ENCODE assay signal across 25 cellular contexts in genomic region chr7:29365423-29365822, GRCh38.
DNase-seq lines count a peak whose midpoint lies in the region; ATAC-seq, FAIRE-seq and TF ChIP-seq lines count a peak whose summit lies in the region.
"Had no signal": no experiment of that assay in that cellular context is flagged by ENCODE, and none has a peak within 500 bp of the region (broad histone marks: within the 10 kb centered on the region; RNA-seq: fewer than 3 reads in every experiment).

No MANE protein-coding gene starts in this region.

- H3K79me2 ChIP-seq in SK-N-SH (ENCODE audit: insufficient read depth) = no peaks in the 10 kb centered on the region
- H3K79me2 ChIP-seq in H1 (ENCODE audit: control insufficient read depth in 1 of 2, insufficient read depth in 2 of 2, low read length in 2 of 2) = no peaks in the 10 kb centered on the region
- H3K79me2 ChIP-seq in smooth muscle cell (ENCODE audit: low read depth) = no peaks in the 10 kb centered on the region

- H3F3A ChIP-seq in SK-N-SH (replicated peaks; ENCODE audit: insufficient read depth) (no peaks in the 10 kb centered on the region), smooth muscle cell (ENCODE audit: low read depth) (peaks cover 9% of the 10 kb centered on the region)

- H2BK5ac ChIP-seq in H1 (ENCODE audit: low read depth, low read length) = no peak overlapping the region; the same call in 1 of the 2 replicates

- H3K4me1 ChIP-seq in SK-N-SH (ENCODE audit: control insufficient read depth in 1 of 2, insufficient read depth in 2 of 2, low read depth in 1 of 2, low read length in 1 of 2) = no peaks in the 10 kb centered on the region; a peak in 1 of 4 replicates
- peaks cover 0 to 5% (median 3%) of the 10 kb centered on the region in 4 experiments; a peak in 2 of 7 replicates for H3K4me1 ChIP-seq in H1 (replicated peaks in 1 of 4; ENCODE audit: control insufficient read depth in 3 of 4, insufficient read depth in 4 of 4, low read length in 3 of 4)
- no peaks in the 10 kb centered on the region for H3K4me1 ChIP-seq in smooth muscle cell (ENCODE audit: low read depth)
- H3K4me1 ChIP-seq: BE2C, BLaER1 had no signal

- TF ChIP-seq EP300 in SK-N-SH (IDR thresholded peaks at IDR 0.05; ENCODE audit: borderline replicate concordance in 1 of 2, low read depth in 1 of 2, low read length in 1 of 2) (no peak), H1 (IDR thresholded peaks at IDR 0.05; ENCODE audit: borderline replicate concordance in 1 of 2, low read depth in 2 of 2, low read length in 2 of 2) (no peak)

- no peak overlapping the region for H2BK15ac ChIP-seq in H1 (ENCODE audit: low read length)

- no peak overlapping the region for H3K27ac ChIP-seq in SK-N-SH (ENCODE audit: low read depth in 2 of 2, low read length in 1 of 2)
- no peak overlapping the region for H3K27ac ChIP-seq in H1 (ENCODE audit: low read depth, low read length)
- H3K27ac ChIP-seq in smooth muscle cell (ENCODE audit: low read depth) = no peak overlapping the region
- H3K27ac ChIP-seq: 22Rv1, BLaER1 had no signal

- H3K36me3 ChIP-seq in SK-N-SH (replicated peaks in 1 of 2; ENCODE audit: control insufficient read depth in 1 of 2, insufficient read depth in 2 of 2, low read length in 1 of 2) (no peaks in the 10 kb centered on the region), H1 (ENCODE audit: control insufficient read depth in 2 of 4, insufficient read depth in 4 of 4, low read length in 3 of 4) (no peaks in the 10 kb centered on the region), smooth muscle cell (ENCODE audit: low read depth) (no peaks in the 10 kb centered on the region)
- H3K36me3 ChIP-seq: BE2C, BLaER1 had no signal

- no peak overlapping the region for H3K56ac ChIP-seq in H1 (replicated peaks; ENCODE audit: insufficient read length, low read depth, low read length)

- H2AFZ ChIP-seq in SK-N-SH (ENCODE audit: low read depth) = no peak overlapping the region
- no peak overlapping the region for H2AFZ ChIP-seq in H1 (ENCODE audit: low read length)
- no peak overlapping the region for H2AFZ ChIP-seq in smooth muscle cell (ENCODE audit: low read depth)

- no peak overlapping the region for H2BK12ac ChIP-seq in H1 (ENCODE audit: low read depth, low read length)

- TF ChIP-seq POLR2A in H1 (IDR thresholded peaks at IDR 0.05; ENCODE audit: control extremely low read depth in 1 of 2, low read depth in 2 of 2, low read length in 2 of 2) = no peak

- no peak overlapping the region for H4K8ac ChIP-seq in H1 (ENCODE audit: extremely low read depth, insufficient read depth, low read length)

- POLR2A ChIA-PET in SK-N-SH (lab: Yijun Ruan, JAX) (no interaction called here), H1 (lab: Charles Lee; ENCODE audit: partially characterized antibody) (interaction anchor here (1.3 kb wide), 1 partner anchor 10 kb away, joined by 3 read pairs; no protein-coding TSS in a partner anchor)

- WGBS in SK-N-SH (ENCODE audit: low lambda C conversion rate) = 66% methylated on average over 1 of the region's 1 CpG
- WGBS in H1 (ENCODE audit: extremely low coverage in 1 of 2, insufficient coverage in 1 of 2, insufficient read length in 1 of 2, insufficient replicate concordance in 2 of 2, low coverage in 1 of 2, low lambda C conversion rate in 2 of 2, missing lambda C conversion rate in 1 of 2), 2 experiments = 92% methylated on average over 1 of the region's 1 CpG; no CpG with 5 or more reads in 1 of the 2 experiments
- 100% methylated on average over 1 of the region's 1 CpG for WGBS in smooth muscle cell (ENCODE audit: low lambda C conversion rate)

- H3K4ac ChIP-seq in H1 (replicated peaks; ENCODE audit: insufficient read length, low read depth, low read length) = no peak overlapping the region

- H3K79me1 ChIP-seq in H1 (ENCODE audit: low read depth, low read length) = no peaks in the 10 kb centered on the region

- H4K91ac ChIP-seq in H1 (replicated peaks; ENCODE audit: insufficient read length, low read length) = peak overlapping the region; percentile 13

- H3K14ac ChIP-seq in H1 (ENCODE audit: insufficient read length) = no peak overlapping the region

- no peak overlapping the region for H2BK20ac ChIP-seq in H1 (ENCODE audit: low read length)

- H2AK5ac ChIP-seq in H1 (ENCODE audit: low read depth, low read length) = 0 out of 2 replicates have a peak overlapping the region, but pooled peaks have one; percentile 42

- DNase-seq in SK-N-SH (no peak), H1 (ENCODE audit: low read depth in 1 of 2, low spot score in 2 of 2) (no peak), urothelium cell line (ENCODE audit: low spot score) (no peak), smooth muscle cell (lab: John Stamatoyannopoulos, UW; ENCODE audit: unreplicated experiment) (no peak)
- no peak for DNase-seq in stimulated activated CD4-positive, alpha-beta T cell treated with anti-CD3 and anti-CD28 coated beads, Interleukin-4, amount 100 ng/mL, for 1 hour
- DNase-seq: ACHN; BE2C; C1 segment of cervical spinal cord; CD4-positive, alpha-beta memory T cell; CD4-positive, CD25-positive, alpha-beta regulatory T cell; CD8-positive, alpha-beta memory T cell; COR-L47; DMS 273 treated with DMSO at 0.1 percent for 48 hours; DMS153; DMS53; DMS79; DND-41; EL; GDM1 had no signal

- H3K4me2 ChIP-seq in SK-N-SH = no peak overlapping the region
- no peak overlapping the region for H3K4me2 ChIP-seq in H1 (ENCODE audit: insufficient read depth in 1 of 2, low read depth in 2 of 2, low read length in 2 of 2)
- no peak overlapping the region for H3K4me2 ChIP-seq in smooth muscle cell
- H3K4me2 ChIP-seq: BLaER1 had no signal

- no peaks in the 10 kb centered on the region for H3K9me2 ChIP-seq in SK-N-SH

- no peak for ATAC-seq in SK-N-SH treated with all-trans-retinoic acid at 6 μM for 48 hours
- ATAC-seq: GM12878 had no signal

- H4K5ac ChIP-seq in H1 (ENCODE audit: insufficient read length, low read depth, low read length) = no peak overlapping the region

- no peak for TF ChIP-seq CTCF in SK-N-SH (IDR thresholded peaks at IDR 0.05)
- no peak for TF ChIP-seq CTCF in H1 (IDR thresholded peaks at IDR 0.05; ENCODE audit: control extremely low read depth in 1 of 3, insufficient read depth in 1 of 3, low read depth in 1 of 3, low read length in 3 of 3)
- no peak for TF ChIP-seq CTCF in smooth muscle cell (IDR thresholded peaks at IDR 0.05; ENCODE audit: borderline replicate concordance, insufficient read depth, poor library complexity, severe bottlenecking)

- H3K9ac ChIP-seq in SK-N-SH (no peak overlapping the region), H1 (replicated peaks in 1 of 4; ENCODE audit: extremely low read depth in 1 of 4, low read depth in 3 of 4, low read length in 3 of 4) (no peak overlapping the region), smooth muscle cell (ENCODE audit: low read depth) (no peak overlapping the region)
- H3K9ac ChIP-seq: BLaER1 had no signal

- H3K4me3 ChIP-seq in SK-N-SH (ENCODE audit: low read depth in 2 of 2, low read length in 1 of 2) (no peak overlapping the region), H1 (ENCODE audit: extremely low read depth in 1 of 4, insufficient read depth in 2 of 4, low read depth in 3 of 4, low read length in 4 of 4) (no peak overlapping the region), smooth muscle cell (no peak overlapping the region)
- H3K4me3 ChIP-seq: BLaER1, GM12878 had no signal

- no peak overlapping the region for H2BK120ac ChIP-seq in H1 (replicated peaks; ENCODE audit: low read depth, low read length)

- CTCF ChIA-PET in SK-N-SH (lab: Yijun Ruan, JAX) (no interaction called here), H1 (lab: Charles Lee; ENCODE audit: partially characterized antibody) (interaction anchor here (2.4 kb wide), 1 partner anchor 175 kb away, joined by 6 read pairs; no protein-coding TSS in a partner anchor)

- H3K9me3 ChIP-seq in SK-N-SH (no peaks in the 10 kb centered on the region), H1 (ENCODE audit: insufficient read depth in 2 of 2, low read depth in 1 of 2, low read length in 1 of 2) (no peaks in the 10 kb centered on the region), smooth muscle cell (replicated peaks; ENCODE audit: low read depth) (no peaks in the 10 kb centered on the region)
- H3K9me3 ChIP-seq: BE2C, BLaER1 had no signal

- no peaks in the 10 kb centered on the region for H4K20me1 ChIP-seq in SK-N-SH (ENCODE audit: insufficient read depth)
- no peaks in the 10 kb centered on the region for H4K20me1 ChIP-seq in H1 (replicated peaks in 1 of 2; ENCODE audit: control insufficient read depth in 1 of 2, insufficient read depth in 2 of 2, low read length in 2 of 2)
- H4K20me1 ChIP-seq in smooth muscle cell (ENCODE audit: low read depth) = no peaks in the 10 kb centered on the region
- H4K20me1 ChIP-seq: BLaER1 had no signal

- TF ChIP-seq RAD21 in SK-N-SH (IDR thresholded peaks at IDR 0.05; ENCODE audit: low read length) (no peak), H1 (IDR thresholded peaks at IDR 0.05 in 1 of 2, conservative IDR thresholded peaks at IDR 0.05 in 1 of 2; ENCODE audit: low read depth in 2 of 2, low read length in 2 of 2) (no peak)

- no peaks in the 10 kb centered on the region for H3K23me2 ChIP-seq in H1 (ENCODE audit: low read depth, low read length)

- FAIRE-seq in H1 (lab: Jason Lieb, UNC) (no peak), urothelium cell line (lab: Jason Lieb, UNC) (peak; percentile 13)
- FAIRE-seq: GM12878, GM12892, GM18507 had no signal

- no peak overlapping the region for H3K23ac ChIP-seq in H1 (ENCODE audit: insufficient read length)

- H3K18ac ChIP-seq in H1 (ENCODE audit: extremely low read depth, low read length) = no peak overlapping the region

- H3K27me3 ChIP-seq in SK-N-SH (ENCODE audit: insufficient read depth) (0 out of 2 replicates have a peak, but pooled peaks cover 11% of the 10 kb centered on the region), H1 (replicated peaks in 1 of 4; ENCODE audit: control insufficient read depth in 3 of 4, extremely low read depth in 1 of 4, insufficient read depth in 3 of 4, low read length in 3 of 4) (no peaks in the 10 kb centered on the region), smooth muscle cell (ENCODE audit: low read depth) (no peaks in the 10 kb centered on the region)
- H3K27me3 ChIP-seq: BE2C, BLaER1 had no signal

TF ChIP-seq in SK-N-SH treated with all-trans-retinoic acid at 6 μM for 48 hours, 23 proteins besides CTCF, POLR2A, EP300 and RAD21 (continues in another document):
- no peak for TF ChIP-seq ZNF565 (CRISPR knock-in tag; conservative IDR thresholded peaks at IDR 0.05; ENCODE audit: low read depth)
- TF ChIP-seq ZFP3 (CRISPR knock-in tag; IDR thresholded peaks at IDR 0.05) = no peak
- TF ChIP-seq ISL1 (CRISPR knock-in tag; IDR thresholded peaks at IDR 0.05) = no peak
- TF ChIP-seq OSR1 (CRISPR knock-in tag; IDR thresholded peaks at IDR 0.05) = no peak

TF ChIP-seq in SK-N-SH, 30 proteins besides CTCF, POLR2A, EP300 and RAD21 (continues in another document):
- no peak for TF ChIP-seq RCOR1 (IDR thresholded peaks at IDR 0.05; ENCODE audit: low read length)
- no peak for TF ChIP-seq SMC3 (IDR thresholded peaks at IDR 0.05; ENCODE audit: low read depth, low read length)

TF ChIP-seq in H1, 55 proteins besides CTCF, POLR2A, EP300 and RAD21 (continues in another document):
- TF ChIP-seq GTF2F1 (IDR thresholded peaks at IDR 0.05; ENCODE audit: borderline replicate concordance, low read depth, low read length) = no peak
- no peak for TF ChIP-seq SIRT6 (IDR thresholded peaks at IDR 0.05; ENCODE audit: low read length)
- TF ChIP-seq CBX5 (IDR thresholded peaks at IDR 0.05; ENCODE audit: low read depth, low read length) = no peak
